Comparison of ENCODE assay signal across 1 cellular context in the genomic region with DNA sequence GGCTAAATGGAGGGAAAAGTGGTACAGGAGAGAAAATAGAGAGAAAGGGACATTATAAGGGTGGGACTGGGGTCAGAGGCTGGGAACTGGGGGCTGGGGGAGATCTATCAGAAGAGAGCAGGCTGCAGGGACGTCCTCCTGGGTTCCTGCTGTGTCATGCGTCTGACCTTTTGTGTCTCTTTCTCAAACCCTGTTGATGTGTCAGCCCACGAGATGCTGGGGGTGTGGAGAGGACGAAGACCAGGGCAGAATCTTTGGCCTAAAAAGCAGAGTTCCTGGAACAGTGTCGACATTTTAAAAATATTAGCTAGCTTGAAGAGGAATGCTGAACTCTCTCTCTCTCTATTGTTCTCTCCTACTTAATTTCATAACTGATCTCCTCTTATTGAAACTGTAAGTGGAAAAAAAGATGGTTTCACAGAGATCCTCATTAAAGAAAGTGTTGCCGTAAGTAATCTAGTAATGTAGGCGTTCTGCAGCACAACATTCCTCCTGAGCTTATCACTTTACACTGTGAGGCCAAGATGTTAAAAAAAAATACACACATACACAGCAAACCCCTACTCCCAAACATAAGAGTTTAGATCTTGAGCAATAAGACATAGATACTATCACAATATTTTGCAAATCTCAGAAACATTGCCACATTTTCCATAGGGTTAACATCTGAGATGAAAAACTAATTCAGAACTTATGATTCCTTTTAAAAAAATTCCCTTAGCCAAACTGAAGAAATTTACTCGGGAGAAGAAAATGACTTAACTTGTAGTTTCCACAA.
TF ChIP-seq lines count a peak whose summit lies in the region.

No MANE protein-coding gene starts in this region.

TF ChIP-seq in WTC11, 78 proteins besides CTCF, POLR2A, EP300 and RAD21 (continued from another document):
- TF ChIP-seq CBFB (CRISPR knock-in tag; IDR thresholded peaks at IDR 0.05; ENCODE audit: low read depth): no peak
- no peak for TF ChIP-seq TEAD4 (CRISPR knock-in tag; IDR thresholded peaks at IDR 0.05)
- no peak for TF ChIP-seq USF1 (CRISPR knock-in tag; IDR thresholded peaks at IDR 0.05)
- no peak for TF ChIP-seq NFATC4 (CRISPR knock-in tag; IDR thresholded peaks at IDR 0.05)
- TF ChIP-seq OVOL2 (CRISPR knock-in tag; IDR thresholded peaks at IDR 0.05; ENCODE audit: borderline replicate concordance): no peak
- TF ChIP-seq ESRRA (CRISPR knock-in tag; IDR thresholded peaks at IDR 0.05; ENCODE audit: borderline replicate concordance): no peak
- TF ChIP-seq ARID4B (CRISPR knock-in tag; IDR thresholded peaks at IDR 0.05; ENCODE audit: borderline replicate concordance): no peak
TF ChIP-seq in WTC11: peak in this region for 0.
